Comparison of ENCODE assay signal across 13 cellular contexts in the genomic region with DNA sequence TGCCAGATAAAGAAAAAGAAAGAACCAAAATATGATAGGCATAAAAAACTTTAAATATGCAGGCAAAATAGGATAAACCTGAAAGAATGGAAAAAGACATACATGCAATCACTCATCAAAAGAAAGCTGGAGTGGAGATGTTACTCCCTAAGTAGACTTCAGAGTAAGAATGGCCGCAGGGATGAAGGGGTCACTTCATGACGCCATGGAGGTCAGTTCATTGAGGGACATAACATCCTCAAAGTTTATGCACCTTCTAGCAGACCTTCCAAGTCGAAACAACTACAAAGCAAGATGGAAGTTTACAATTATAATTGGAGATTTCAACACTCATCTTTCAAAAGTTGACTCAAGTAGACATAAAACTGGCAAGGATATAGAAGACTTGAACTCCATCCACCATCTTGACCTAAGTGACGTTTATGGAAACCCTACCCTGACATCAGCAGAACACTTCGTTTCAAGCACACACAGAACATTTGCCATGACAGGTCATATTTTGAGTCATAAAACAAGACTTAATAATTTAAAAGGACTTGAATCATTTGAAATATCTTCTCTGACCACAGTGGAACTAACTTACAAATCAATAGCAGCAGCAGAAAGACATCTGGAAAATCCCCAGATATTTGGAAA.
DNase-seq lines count a peak whose midpoint lies in the region; ATAC-seq and TF ChIP-seq lines count a peak whose summit lies in the region.
"Had no signal": no experiment of that assay in that cellular context is flagged by ENCODE, and none has a peak within 500 bp of the region (broad histone marks: within the 10 kb centered on the region; RNA-seq: fewer than 3 reads in every experiment).

No MANE protein-coding gene starts in this region.

- H3K4me3 ChIP-seq in BLaER1 treated with 17β-estradiol and CSF1 and Interleukin-3, amounts not matched to agents 10 nM and 100 nM, result no peak overlapping the region
- H3K4me3 ChIP-seq in body of pancreas, result no peak overlapping the region
- H3K4me3 ChIP-seq in spleen, result no peak overlapping the region
- H3K4me3 ChIP-seq in PC-3 (ENCODE audit: low read length), result no peak overlapping the region
- H3K4me3 ChIP-seq in transverse colon, result no peak overlapping the region

- WGBS in body of pancreas, 2 donors, result 48 to 55% methylated on average over 5 of the region's 5 CpGs
- WGBS in spleen, 5 donors, result 64 to 78% (median 70%) methylated on average over 5 of the region's 5 CpGs
- 61 to 63% methylated on average over 4 to 5 of the region's 5 CpGs for WGBS in transverse colon (ENCODE audit: low coverage in 1 of 2), 2 donors

- POLR2A ChIA-PET in PC-3 (lab: Charles Lee; ENCODE audit: unreplicated experiment), result no interaction called here

- peak overlapping the region in 1 of 11 experiments; percentile 80; a peak in 3 of 22 replicates for H3K27ac ChIP-seq in BLaER1 treated with 17β-estradiol and CSF1 and Interleukin-3, amounts not matched to agents 10 nM and 100 nM
- H3K27ac ChIP-seq in body of pancreas (no peak overlapping the region), spleen (peak overlapping the region in 7 of 8 donors; percentile 32 to 86 (median 78)), PC-3 (ENCODE audit: low read length) (no peak overlapping the region), transverse colon (no peak overlapping the region)

- H4K20me1 ChIP-seq in BLaER1 treated with 17β-estradiol and CSF1 and Interleukin-3, amounts not matched to agents 10 nM and 100 nM, result no peaks in the 10 kb centered on the region
- no peaks in the 10 kb centered on the region for H4K20me1 ChIP-seq in PC-3 (ENCODE audit: low read length)

- TF ChIP-seq CTCF in body of pancreas (IDR thresholded peaks at IDR 0.05) (no peak), spleen (IDR thresholded peaks at IDR 0.05 in 8 of 11, conservative IDR thresholded peaks at IDR 0.05 in 3 of 11) (no peak), PC-3 (conservative IDR thresholded peaks at IDR 0.05; ENCODE audit: low read depth, low read length) (no peak), transverse colon (IDR thresholded peaks at IDR 0.05) (no peak)

- peak overlapping the region in 10 of 11 experiments; percentile 72 to 92 (median 86); a peak in 19 of 22 replicates for H3K4me2 ChIP-seq in BLaER1 treated with 17β-estradiol and CSF1 and Interleukin-3, amounts not matched to agents 10 nM and 100 nM
- H3K4me2 ChIP-seq in PC-3 (ENCODE audit: low read length), result no peak overlapping the region

- no peak overlapping the region for H3K9ac ChIP-seq in BLaER1 treated with 17β-estradiol and CSF1 and Interleukin-3, amounts not matched to agents 10 nM and 100 nM
- H3K9ac ChIP-seq in PC-3 (ENCODE audit: low read length), result no peak overlapping the region

- TF ChIP-seq EP300 in transverse colon (IDR thresholded peaks at IDR 0.05; ENCODE audit: low read depth), result no peak

- no peak overlapping the region for H2AFZ ChIP-seq in PC-3 (ENCODE audit: low read length)

- in situ Hi-C loops in transverse colon (cut with MboI; ENCODE audit: low pct_ligation_motif_present in 1 of 4, low pct_unique_long_range_greater_than_20kb in 1 of 4, low sequenced_read_pairs in 3 of 4), result no loop called here

- peaks cover 51 to 70% (median 67%) of the 10 kb centered on the region in 10 experiments for H3K4me1 ChIP-seq in BLaER1 treated with 17β-estradiol and CSF1 and Interleukin-3, amounts not matched to agents 10 nM and 100 nM
- no peaks in the 10 kb centered on the region for H3K4me1 ChIP-seq in body of pancreas
- no peaks in the 10 kb centered on the region for H3K4me1 ChIP-seq in spleen
- no peaks in the 10 kb centered on the region for H3K4me1 ChIP-seq in PC-3 (ENCODE audit: insufficient read depth, low read length)
- H3K4me1 ChIP-seq in transverse colon, result no peaks in the 10 kb centered on the region
- H3K4me1 ChIP-seq: BE2C had no signal

- ATAC-seq in body of pancreas, result peak; percentile 43
- ATAC-seq in activated CD4-positive, CD25-positive, alpha-beta regulatory T cell treated with anti-CD3 and anti-CD28 coated beads, Interleukin-2, amount 50 U/mL, for 24 hours, result no peak
- ATAC-seq in PC-3, result no peak
- no peak for ATAC-seq in GM21619 (IDR thresholded peaks at IDR 0.05; ENCODE audit: unreplicated experiment)

- H3K36me3 ChIP-seq in BLaER1 treated with 17β-estradiol and CSF1 and Interleukin-3, amounts not matched to agents 10 nM and 100 nM, result peaks cover 0 to 6% (median 0%) of the 10 kb centered on the region in 11 experiments; a peak in 1 of 22 replicates
- no peaks in the 10 kb centered on the region for H3K36me3 ChIP-seq in body of pancreas (replicated peaks in 1 of 2; ENCODE audit: insufficient read depth in 1 of 2, low read depth in 2 of 2)
- H3K36me3 ChIP-seq in spleen, result no peaks in the 10 kb centered on the region
- H3K36me3 ChIP-seq in PC-3 (ENCODE audit: low read depth, low read length), result no peaks in the 10 kb centered on the region
- H3K36me3 ChIP-seq in transverse colon, result no peaks in the 10 kb centered on the region
- H3K36me3 ChIP-seq: BE2C had no signal

- H3K27me3 ChIP-seq in BLaER1 treated with 17β-estradiol and CSF1 and Interleukin-3, amounts not matched to agents 10 nM and 100 nM, result no peaks in the 10 kb centered on the region
- no peaks in the 10 kb centered on the region for H3K27me3 ChIP-seq in body of pancreas
- H3K27me3 ChIP-seq in spleen (replicated peaks in 1 of 7), result peaks cover 0 to 11% (median 0%) of the 10 kb centered on the region in 7 donors
- peaks cover 25% of the 10 kb centered on the region for H3K27me3 ChIP-seq in PC-3 (ENCODE audit: low read length)
- no peaks in the 10 kb centered on the region for H3K27me3 ChIP-seq in transverse colon
- H3K27me3 ChIP-seq: BE2C had no signal

- CTCF ChIA-PET in PC-3 (lab: Charles Lee), result no interaction called here

- H3K9me3 ChIP-seq in BLaER1 treated with 17β-estradiol and CSF1 and Interleukin-3, amounts not matched to agents 10 nM and 100 nM (replicated peaks in 1 of 11), result peaks cover 17 to 44% (median 34%) of the 10 kb centered on the region in 11 experiments
- H3K9me3 ChIP-seq in body of pancreas, result no peaks in the 10 kb centered on the region
- no peaks in the 10 kb centered on the region for H3K9me3 ChIP-seq in spleen
- H3K9me3 ChIP-seq in PC-3 (ENCODE audit: low read length), result no peaks in the 10 kb centered on the region
- H3K9me3 ChIP-seq in transverse colon, result no peaks in the 10 kb centered on the region
- H3K9me3 ChIP-seq: BE2C had no signal

- no peaks in the 10 kb centered on the region for H3K79me2 ChIP-seq in PC-3 (ENCODE audit: low read length)

- H3K9me2 ChIP-seq in PC-3 (replicated peaks; ENCODE audit: low read length), result no peaks in the 10 kb centered on the region

- TF ChIP-seq POLR2A in body of pancreas (IDR thresholded peaks at IDR 0.05) (no peak), spleen (IDR thresholded peaks at IDR 0.05) (no peak), transverse colon (IDR thresholded peaks at IDR 0.05) (no peak)

- BruUV-seq in PC-3 (replicated peaks; lab: Mats Ljungman, UMichigan), result no TSS peak

- intact Hi-C loops in body of pancreas (cut with DNase I), result no loop called here
- intact Hi-C loops in spleen (cut with DNase I; ENCODE audit: low total_unique reads), result no loop called here
- intact Hi-C loops in PC-3 (cut with micrococcal nuclease), result no loop called here
- intact Hi-C loops in transverse colon (cut with DNase I; ENCODE audit: low total_unique reads), result no loop called here

- DNase-seq in body of pancreas (no peak), left kidney (ENCODE audit: low read depth, low spot score) (peak; percentile 50), spleen (peak; percentile 15), PC-3 (no peak), transverse colon (no peak)
- DNase-seq: BE2C, Calu3, DMS 273 treated with DMSO at 0.1 percent for 48 hours, HCEC 1CT, IMR-90 had no signal

- H3F3A ChIP-seq in PC-3 (ENCODE audit: low read length, unreplicated experiment), result no peaks in the 10 kb centered on the region

Comparison
In these comparisons a context has a peak if more than half of its experiments do, and no peak if none do; other contexts are left out.
1. H3K27ac ChIP-seq: peak in spleen (7 of 8); none in body of pancreas (0 of 4), PC-3 (single experiment) and transverse colon (0 of 4).
2. DNase-seq: peak in left kidney (single experiment) and spleen (single experiment); none in body of pancreas (0 of 4), PC-3 (single experiment) and transverse colon (single experiment).